ENCODE assay signal across 8 cellular contexts in the genomic region with DNA sequence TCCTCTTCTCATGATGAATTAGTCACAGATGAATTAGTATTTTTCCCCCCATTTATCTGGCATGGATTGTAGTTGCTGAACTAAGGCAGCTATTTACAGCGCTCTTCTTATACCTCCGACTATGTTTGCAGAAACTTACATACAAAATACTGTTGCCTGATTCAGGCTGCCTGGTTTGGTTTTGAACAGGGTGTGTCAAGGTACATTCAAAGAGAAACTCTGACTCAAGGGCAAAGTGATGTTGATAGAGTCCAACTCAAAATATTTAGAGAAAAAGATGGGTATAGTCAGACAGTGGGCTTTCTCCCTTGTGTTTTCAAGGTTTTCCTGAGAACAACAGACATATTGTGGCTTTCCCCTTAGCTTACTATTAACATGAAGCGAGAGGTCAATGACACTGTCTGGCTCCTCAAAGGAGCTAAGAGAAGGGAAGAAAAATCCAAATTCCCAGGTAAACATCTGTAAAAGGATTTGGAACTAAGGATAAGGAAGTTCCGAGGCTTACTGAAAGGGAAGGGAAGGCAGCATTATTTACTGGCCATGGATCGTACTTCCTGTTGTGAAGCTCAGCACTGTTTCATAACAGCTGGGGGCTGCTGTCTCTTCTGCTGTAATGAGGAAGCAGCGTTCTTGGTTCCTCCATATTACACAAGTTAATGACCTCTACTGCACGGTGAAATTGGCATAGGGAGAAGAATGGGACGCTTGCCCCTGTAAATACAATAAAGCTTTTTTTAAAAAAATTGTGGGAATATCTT. TPM values are rescaled to one million over a fixed set of nuclear protein-coding genes. Genes with fewer than 3 reads are reported as not detected.
DNase-seq lines count a peak whose midpoint lies in the region; ATAC-seq and TF ChIP-seq lines count a peak whose summit lies in the region.

No MANE protein-coding gene starts in this region.

- ATAC-seq in HG02973 (IDR thresholded peaks at IDR 0.05; ENCODE audit: unreplicated experiment) (peak; percentile 83), gastroesophageal sphincter (peak; percentile 71)

- H3K27me3 Mint-ChIP-seq in activated naive CD4-positive, alpha-beta T cell treated with anti-CD3 and anti-CD28 coated beads for 36 hours (ENCODE audit: low read depth) = no peaks in the 10 kb centered on the region

- no peak for TF ChIP-seq CTCF in gastroesophageal sphincter (IDR thresholded peaks at IDR 0.05)
- no peak for TF ChIP-seq CTCF in stomach (IDR thresholded peaks at IDR 0.05)

- WGBS in gastroesophageal sphincter (ENCODE audit: low coverage in 1 of 2), 2 donors = 51 to 61% methylated on average over 3 to 7 of the region's 8 CpGs
- 21 to 48% (median 34%) methylated on average over 8 of the region's 8 CpGs for WGBS in stomach, 5 donors

- H3K36me3 ChIP-seq in gastroesophageal sphincter (no peaks in the 10 kb centered on the region), stomach (no peaks in the 10 kb centered on the region)

- TF ChIP-seq POLR2A in gastroesophageal sphincter (IDR thresholded peaks at IDR 0.05) (no peak), stomach (IDR thresholded peaks at IDR 0.05) (no peak)

- TF ChIP-seq EP300 in gastroesophageal sphincter (IDR thresholded peaks at IDR 0.05) (no peak), stomach (IDR thresholded peaks at IDR 0.05) (no peak)

- peaks cover 70% of the 10 kb centered on the region for H3K4me1 Mint-ChIP-seq in activated naive CD4-positive, alpha-beta T cell treated with anti-CD3 and anti-CD28 coated beads for 36 hours (ENCODE audit: low read depth)

- H3K27ac ChIP-seq in gastroesophageal sphincter = peak overlapping the region in 2 of 4 donors; percentile 3 to 16
- H3K27ac ChIP-seq in stomach = peak overlapping the region in 4 of 5 donors; percentile 60 to 77 (median 70)

- H3K4me3 ChIP-seq in gastroesophageal sphincter (no peak overlapping the region), stomach (no peak overlapping the region)

- peak overlapping the region; percentile 53 for H3K27ac Mint-ChIP-seq in activated naive CD4-positive, alpha-beta T cell treated with anti-CD3 and anti-CD28 coated beads for 36 hours

- H3K27me3 ChIP-seq in gastroesophageal sphincter = no peaks in the 10 kb centered on the region
- H3K27me3 ChIP-seq in stomach = no peaks in the 10 kb centered on the region

- no peaks in the 10 kb centered on the region for H3K36me3 Mint-ChIP-seq in activated naive CD4-positive, alpha-beta T cell treated with anti-CD3 and anti-CD28 coated beads for 36 hours (ENCODE audit: low read depth)

- no peaks in the 10 kb centered on the region for H3K9me3 ChIP-seq in gastroesophageal sphincter
- no peaks in the 10 kb centered on the region for H3K9me3 ChIP-seq in stomach

- peak overlapping the region; percentile 51 for H3K4me3 Mint-ChIP-seq in activated naive CD4-positive, alpha-beta T cell treated with anti-CD3 and anti-CD28 coated beads for 36 hours

- no peaks in the 10 kb centered on the region for H3K9me3 Mint-ChIP-seq in activated naive CD4-positive, alpha-beta T cell treated with anti-CD3 and anti-CD28 coated beads for 36 hours

- peak; percentile 47 for DNase-seq in activated naive CD4-positive, alpha-beta T cell treated with anti-CD3 and anti-CD28 coated beads for 36 hours
- DNase-seq in activated naive CD4-positive, alpha-beta T cell treated with anti-CD3 and anti-CD28 coated beads, Interleukin-2, amount 50 U/mL, for 16 hours = no peak
- DNase-seq in stomach (no peak), NCI-H2107 (lab: John Stamatoyannopoulos, UW) (no peak)
- no peak for DNase-seq in activated effector memory CD4-positive, alpha-beta T cell treated with Interleukin-2 at 50 U/mL for 16 hours

- H3K4me1 ChIP-seq in gastroesophageal sphincter (peaks cover 0 to 2% (median 0%) of the 10 kb centered on the region in 3 donors), stomach (peaks cover 0 to 34% (median 10%) of the 10 kb centered on the region in 4 donors)

- intact Hi-C loops in activated naive CD4-positive, alpha-beta T cell treated with anti-CD3 and anti-CD28 coated beads for 36 hours (cut with micrococcal nuclease) = loop anchor here (1.0 to 2.0 kb wide), 4 partner anchors 8 to 38 kb away; no protein-coding TSS in a partner anchor
- intact Hi-C loops in stomach (cut with DNase I; ENCODE audit: low total_unique reads) = no loop called here

- CTCF ChIA-PET in activated naive CD4-positive, alpha-beta T cell treated with anti-CD3 and anti-CD28 coated beads for 36 hours (lab: Charles Lee) = interaction anchor here (0.6 to 1.6 kb wide), 6 partner anchors 9 to 728 kb away, joined by 3 to 5 read pairs (median 3); no protein-coding TSS in a partner anchor

TF ChIP-seq in PFSK-1, 5 proteins besides CTCF, POLR2A, EP300 and RAD21:
- TF ChIP-seq POLR2AphosphoS5 (IDR thresholded peaks at IDR 0.05; ENCODE audit: low read depth, low read length) (no peak), FOXP2 (optimal IDR thresholded peaks at IDR 0.05; ENCODE audit: borderline replicate concordance, extremely low read depth, extremely low read length, insufficient read depth) (peak; percentile 83)

RNA-seq across cellular contexts. Expression of gene FAM9C, which starts 30.9 kb away (rescaled TPM):
- total RNA-seq in activated naive CD4-positive, alpha-beta T cell treated with anti-CD3 and anti-CD28 coated beads for 36 hours = not detected
- polyA plus RNA-seq in PFSK-1 (2012; ENCODE audit: insufficient read length, low read depth) = not detected
- total RNA-seq in gastroesophageal sphincter = not detected
- total RNA-seq in stomach = under 1 TPM in 1 of 5 donors, not detected in 4; 0.18 TPM
- under 1 TPM in 1 of 3 donors, not detected in 2; 0.31 TPM for polyA plus RNA-seq in stomach

RNA-seq across cellular contexts. Expression of gene TMSB4X, which starts 38.6 kb away (rescaled TPM):
- total RNA-seq in activated naive CD4-positive, alpha-beta T cell treated with anti-CD3 and anti-CD28 coated beads for 36 hours = 1,000 to 10,000 TPM; 5,535 to 5,691 TPM
- 1,944 TPM for polyA plus RNA-seq in PFSK-1 (2012; ENCODE audit: insufficient read length, low read depth)
- 1,000 to 10,000 TPM; 2,260 to 4,561 (median 3,693) TPM for total RNA-seq in gastroesophageal sphincter
- 1,000 to 10,000 TPM; 1,734 to 4,964 (median 2,895) TPM for total RNA-seq in stomach
- polyA plus RNA-seq in stomach = over 10,000 TPM in 2 of 3 donors, 1,000 to 10,000 TPM in 1; 4,831 to 14,609 (median 13,196) TPM
